ENCODE assay signal across 11 cellular contexts in the genomic region with DNA sequence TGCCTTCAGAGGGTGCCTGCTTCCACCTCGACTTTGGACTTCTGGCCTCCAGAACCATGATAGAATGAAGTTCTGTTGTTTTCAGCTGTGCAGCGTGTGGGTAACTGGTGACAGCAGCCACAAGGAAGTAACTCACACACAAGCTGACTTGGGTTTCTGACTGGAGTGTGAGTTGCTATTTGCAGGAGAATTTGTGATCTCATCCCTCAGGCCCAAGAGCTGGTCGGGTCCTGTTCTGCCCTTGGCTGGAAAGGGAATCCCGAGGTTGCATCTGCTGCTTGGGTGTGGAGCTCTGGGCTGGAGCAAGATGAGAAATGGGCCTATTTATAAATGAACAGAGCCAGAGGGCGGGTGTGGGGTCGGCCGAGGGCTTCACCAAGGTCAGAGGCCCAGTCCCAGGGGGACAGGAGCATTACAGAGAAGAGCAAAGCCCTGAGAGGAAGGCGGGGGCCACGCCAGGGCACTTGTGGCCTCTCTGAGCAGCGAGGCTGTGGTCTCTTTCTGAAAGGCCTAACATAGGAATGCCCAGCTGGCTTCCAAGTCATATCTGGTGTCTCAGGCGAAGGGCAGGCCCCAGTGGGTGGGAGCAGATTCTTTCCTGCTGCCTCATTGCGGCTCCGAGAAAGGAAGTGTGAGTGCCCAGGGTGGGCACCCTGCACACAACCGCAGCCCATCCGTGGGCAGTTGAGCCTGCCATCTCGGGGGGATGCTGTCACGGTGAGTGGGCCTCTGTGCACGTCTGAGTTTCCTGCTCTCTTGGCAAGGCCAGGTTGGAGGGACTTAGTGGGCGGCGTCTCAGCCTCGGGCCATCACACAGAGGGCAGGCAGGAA. TPM values are rescaled to one million over a fixed set of nuclear protein-coding genes. Genes with fewer than 3 reads are reported as not detected.
A peak's percentile ranks its signal among the peaks of the same experiment; 100 is the strongest.
DNase-seq lines count a peak whose midpoint lies in the region; ATAC-seq and TF ChIP-seq lines count a peak whose summit lies in the region.
"Had no signal": no experiment of that assay in that cellular context is flagged by ENCODE, and none has a peak within 500 bp of the region (broad histone marks: within the 10 kb centered on the region; RNA-seq: fewer than 3 reads in every experiment).

No MANE protein-coding gene starts in this region.

- H3K36me3 ChIP-seq in GM23248 (ENCODE audit: low read depth), result no peaks in the 10 kb centered on the region
- no peaks in the 10 kb centered on the region for H3K36me3 ChIP-seq in thyroid gland

- no peak overlapping the region for H3K4me3 Mint-ChIP-seq in activated naive CD8-positive, alpha-beta T cell treated with anti-CD3 and anti-CD28 coated beads for 36 hours
- H3K4me3 Mint-ChIP-seq: mesothelial cell of epicardium had no signal

- peaks cover 8% of the 10 kb centered on the region for H3K4me1 Mint-ChIP-seq in activated naive CD8-positive, alpha-beta T cell treated with anti-CD3 and anti-CD28 coated beads for 36 hours

- TF ChIP-seq CTCF in thyroid gland (IDR thresholded peaks at IDR 0.05), result no peak

- peak; percentile 87 for DNase-seq in GM23248
- no peak for DNase-seq in activated naive CD8-positive, alpha-beta T cell treated with anti-CD3 and anti-CD28 coated beads for 36 hours
- DNase-seq in right cardiac atrium, result peak in 1 of 3 donors; percentile 82
- DNase-seq in stimulated activated CD8-positive, alpha-beta memory T cell treated with anti-CD3 and anti-CD28 coated beads, Interleukin-4, amount 100 ng/mL, for 48 hours, result peak; percentile 39
- no peak for DNase-seq in thyroid gland
- no peak for DNase-seq in middle frontal gyrus (ENCODE audit: extremely low spot score, low spot score)
- no peak for DNase-seq in NCI-H2029 treated with DMSO at 0.1 percent for 48 hours (lab: John Stamatoyannopoulos, UW)
- DNase-seq: activated effector memory CD4-positive, alpha-beta T cell treated with anti-CD3 and anti-CD28 coated beads, Interleukin-2, amount 50 U/mL, for 16 hours had no signal

- no peaks in the 10 kb centered on the region for H4K20me1 ChIP-seq in GM23248 (ENCODE audit: insufficient read depth)

- intact Hi-C loops in right cardiac atrium (cut with DNase I), result no loop called here
- intact Hi-C loops in thyroid gland (cut with DNase I), result no loop called here

- no peaks in the 10 kb centered on the region for H3K79me2 ChIP-seq in GM23248 (ENCODE audit: insufficient read depth)

- TF ChIP-seq POLR2A in thyroid gland (IDR thresholded peaks at IDR 0.05), result no peak

- H3K27ac ChIP-seq in GM23248 (peak overlapping the region; percentile 96), right cardiac atrium (ENCODE audit: low read length) (peak overlapping the region; percentile 45), thyroid gland (no peak overlapping the region)

- peaks cover 14% of the 10 kb centered on the region for H3K4me1 ChIP-seq in GM23248 (ENCODE audit: insufficient read depth)
- peaks cover 11% of the 10 kb centered on the region for H3K4me1 ChIP-seq in right cardiac atrium (ENCODE audit: control insufficient read depth, insufficient read depth, low read length)
- H3K4me1 ChIP-seq in thyroid gland, result peaks cover 0 to 12% of the 10 kb centered on the region in 2 donors

- H3K9ac ChIP-seq in GM23248, result peak overlapping the region; percentile 80

- H3K27me3 Mint-ChIP-seq in activated naive CD8-positive, alpha-beta T cell treated with anti-CD3 and anti-CD28 coated beads for 36 hours, result no peaks in the 10 kb centered on the region

- H2AFZ ChIP-seq in GM23248, result peak overlapping the region; percentile 81

- H3K27ac Mint-ChIP-seq in activated naive CD8-positive, alpha-beta T cell treated with anti-CD3 and anti-CD28 coated beads for 36 hours, result peak overlapping the region; percentile 40
- H3K27ac Mint-ChIP-seq: mesothelial cell of epicardium had no signal

- H3K4me2 ChIP-seq in GM23248 (ENCODE audit: unreplicated experiment), result peak overlapping the region; percentile 41

- in situ Hi-C loops in GM23248 (cut with MboI), result no loop called here

- no peaks in the 10 kb centered on the region for H3K27me3 ChIP-seq in GM23248 (replicated peaks; ENCODE audit: insufficient read depth)
- no peaks in the 10 kb centered on the region for H3K27me3 ChIP-seq in right cardiac atrium (ENCODE audit: control insufficient read depth, insufficient read depth)
- H3K27me3 ChIP-seq in thyroid gland, result no peaks in the 10 kb centered on the region

- WGBS in GM23248 (ENCODE audit: low coverage in 1 of 2, low lambda C conversion rate in 2 of 2, missing lambda C conversion rate in 2 of 2), 2 experiments, result 24 to 27% methylated on average over 17 to 21 of the region's 21 CpGs
- WGBS in right cardiac atrium, result 44% methylated on average over 21 of the region's 21 CpGs
- 65 to 72% methylated on average over 15 to 17 of the region's 21 CpGs for WGBS in thyroid gland, 2 donors

- no peaks in the 10 kb centered on the region for H3K9me3 ChIP-seq in GM23248 (ENCODE audit: low read depth)
- no peaks in the 10 kb centered on the region for H3K9me3 ChIP-seq in right cardiac atrium (ENCODE audit: control insufficient read depth, low read length)
- H3K9me3 ChIP-seq in thyroid gland, result no peaks in the 10 kb centered on the region

- peak; percentile 46 to 61 for ATAC-seq in right cardiac atrium
- ATAC-seq in HG02981 (IDR thresholded peaks at IDR 0.05; ENCODE audit: unreplicated experiment), result no peak

- no peaks in the 10 kb centered on the region for H3K36me3 Mint-ChIP-seq in activated naive CD8-positive, alpha-beta T cell treated with anti-CD3 and anti-CD28 coated beads for 36 hours
- H3K36me3 Mint-ChIP-seq: mesothelial cell of epicardium had no signal

- H3K9me2 ChIP-seq in GM23248 (ENCODE audit: insufficient read depth), result no peaks in the 10 kb centered on the region

- H3K9me3 Mint-ChIP-seq in activated naive CD8-positive, alpha-beta T cell treated with anti-CD3 and anti-CD28 coated beads for 36 hours, result peaks cover 2% of the 10 kb centered on the region

- H3F3A ChIP-seq in GM23248 (ENCODE audit: insufficient read depth), result peaks cover 10% of the 10 kb centered on the region; the same call in 1 of the 2 replicates

- H3K4me3 ChIP-seq in GM23248, result no peak overlapping the region
- no peak overlapping the region for H3K4me3 ChIP-seq in right cardiac atrium (ENCODE audit: low read length)
- no peak overlapping the region for H3K4me3 ChIP-seq in thyroid gland (replicated peaks in 1 of 3)

RNA-seq across cellular contexts. Expression of a gene that starts 26.5 kb away (rescaled TPM):
- not detected in 2 replicates for total RNA-seq in GM23248 (2014; rRNA removed; shearing (Covaris generic))
- not detected in 2 replicates for polyA plus RNA-seq in GM23248 (2016; fragmentation: Nextera tagmentation; extraction: Ambion mirVana)
- not detected for total RNA-seq in activated naive CD8-positive, alpha-beta T cell treated with anti-CD3 and anti-CD28 coated beads for 36 hours
- 10 to 100 TPM; 29.3 to 98.9 (median 73.2) TPM for total RNA-seq in right cardiac atrium
- 27.8 TPM for polyA plus RNA-seq in right cardiac atrium
- not detected for total RNA-seq in thyroid gland
- total RNA-seq: fibroblast of lung, mesothelial cell of epicardium had no signal
- polyA plus RNA-seq: fibroblast of lung had no signal

Comparison
In these comparisons a context has a peak if more than half of its experiments do, and no peak if none do; other contexts are left out.
1. DNase-seq: peak in GM23248 (single experiment) and stimulated activated CD8-positive, alpha-beta memory T cell treated with anti-CD3 and anti-CD28 coated beads, Interleukin-4, amount 100 ng/mL, for 48 hours (single experiment); none in activated naive CD8-positive, alpha-beta T cell treated with anti-CD3 and anti-CD28 coated beads for 36 hours (single experiment), thyroid gland (0 of 2), middle frontal gyrus (single experiment) and NCI-H2029 treated with DMSO at 0.1 percent for 48 hours (single experiment).
2. H3K27ac ChIP-seq: peak in GM23248 (single experiment) and right cardiac atrium (single experiment); none in thyroid gland (0 of 3).
3. RNA of a gene that starts 26.5 kb away (total RNA-seq): 29.3 to 98.9 TPM in right cardiac atrium; not detected in GM23248, not detected in activated naive CD8-positive, alpha-beta T cell treated with anti-CD3 and anti-CD28 coated beads for 36 hours and not detected in thyroid gland; every median in the first group is over 10 times any median in the second.